15 cellular contexts compared by ENCODE assay signal in the genomic region with DNA sequence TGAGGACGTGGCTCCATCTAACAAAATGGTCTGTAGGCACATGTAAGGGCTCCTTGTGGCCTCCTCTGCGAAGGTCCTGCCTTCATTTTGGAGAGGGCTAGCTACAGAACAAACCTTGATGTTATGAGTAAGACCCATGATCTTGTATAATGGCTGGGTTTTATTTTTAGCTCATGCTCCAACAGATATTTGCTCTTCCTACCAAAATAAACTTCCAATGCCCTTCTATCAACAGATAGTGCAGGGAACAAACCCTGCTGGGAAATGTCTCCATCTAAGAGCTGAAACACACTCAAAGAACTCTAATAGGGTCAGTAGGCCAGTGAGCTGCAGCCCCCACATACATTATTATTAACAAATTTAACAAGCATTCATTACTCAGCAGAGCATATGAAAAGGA.
"Had no signal": no experiment of that assay in that cellular context is flagged by ENCODE, and none has a peak within 500 bp of the region (broad histone marks: within the 10 kb centered on the region; RNA-seq: fewer than 3 reads in every experiment).

No MANE protein-coding gene starts in this region.

- H3K27me3 ChIP-seq: gastroesophageal sphincter had no signal

- H3K9me3 ChIP-seq: gastroesophageal sphincter had no signal

- H3K4me3 ChIP-seq: gastroesophageal sphincter, lung had no signal

- ATAC-seq: activated CD8-positive, alpha-beta T cell treated with anti-CD3 and anti-CD28 coated beads for 36 hours; activated T-cell treated with anti-CD3 and anti-CD28 coated beads, Interleukin-2, amount 50 U/mL, for 72 hours; gastroesophageal sphincter had no signal

- H3K79me2 ChIP-seq: parathyroid adenoma had no signal

- FAIRE-seq: colon had no signal

- H2AFZ ChIP-seq: parathyroid adenoma had no signal

- H3K9ac ChIP-seq: parathyroid adenoma had no signal

- H3K4me1 ChIP-seq: parathyroid adenoma had no signal

- H3K27ac ChIP-seq: parathyroid adenoma had no signal

- DNase-seq: activated CD8-positive, alpha-beta memory T cell treated with anti-CD3 and anti-CD28 coated beads, Interleukin-2, amount 50 U/mL, for 4 hours; activated CD8-positive, alpha-beta T cell treated with anti-CD3 and anti-CD28 coated beads for 36 hours; activated gamma-delta T cell treated with Interleukin-2 at 50 U/mL for 16 hours; activated naive CD8-positive, alpha-beta T cell treated with anti-CD3 and anti-CD28 coated beads, Interleukin-2, amount 10 ng/mL, durations not matched to agents 7 days and 5 days; activated T-cell treated with anti-CD3 and anti-CD28 coated beads, Interleukin-2, amount 50 U/mL, for 72 hours; anterior cingulate cortex; effector CD4-positive, alpha-beta T cell; hippocampal formation; stimulated activated CD4-positive, alpha-beta T cell treated with anti-CD3 and anti-CD28 coated beads, Interleukin-15, amount 100 ng/mL, for 24 hours; stimulated activated CD4-positive, alpha-beta T cell treated with anti-CD3 and anti-CD28 coated beads, Interleukin-4, amount 100 ng/mL, for 24 hours; T-helper 9 cell had no signal

- H3K36me3 ChIP-seq: gastroesophageal sphincter had no signal
